16 cellular contexts compared by ENCODE assay signal in the genomic region with DNA sequence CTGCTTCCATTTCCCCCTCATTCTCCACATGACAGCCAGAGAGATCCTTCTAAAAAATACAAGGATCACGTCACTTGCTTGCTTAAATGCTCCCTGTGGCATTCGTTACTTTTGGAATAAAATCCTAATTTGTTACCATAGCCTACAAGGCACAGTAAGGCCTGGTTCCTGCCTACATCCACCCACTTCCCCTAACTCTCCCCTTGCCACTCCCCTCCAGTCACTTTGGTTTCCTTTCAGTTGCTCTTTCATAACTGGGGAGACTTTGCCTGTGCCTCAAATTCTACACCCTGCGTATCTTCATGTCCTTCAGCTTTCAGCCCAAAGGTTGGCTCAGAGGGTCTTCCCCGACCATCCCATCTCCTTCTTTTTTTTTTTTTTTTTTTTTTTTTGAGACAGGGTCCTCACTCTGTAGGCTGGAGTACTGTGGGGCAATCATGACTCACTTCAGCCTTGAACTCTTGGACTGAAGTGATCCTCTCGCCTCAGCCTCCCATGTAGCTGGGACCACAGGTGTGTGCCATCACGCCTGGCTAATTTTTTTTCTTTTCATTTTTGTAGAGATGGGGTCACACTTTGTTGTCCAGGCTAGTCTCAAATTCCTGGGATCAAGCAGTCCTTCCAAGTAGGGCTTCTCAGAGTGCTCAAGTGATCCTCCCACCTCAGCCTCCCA. TPM values are rescaled to one million over a fixed set of nuclear protein-coding genes. Genes with fewer than 3 reads are reported as not detected.
DNase-seq lines count a peak whose midpoint lies in the region; ATAC-seq and TF ChIP-seq lines count a peak whose summit lies in the region.
"Had no signal": no experiment of that assay in that cellular context is flagged by ENCODE, and none has a peak within 500 bp of the region (broad histone marks: within the 10 kb centered on the region; RNA-seq: fewer than 3 reads in every experiment).

No MANE protein-coding gene starts in this region.

- peak overlapping the region in 3 of 6 donors; percentile 59 to 76 (median 72) for H3K27ac Mint-ChIP-seq in naive B cell
- H3K27ac Mint-ChIP-seq: WTC11 had no signal

- H3K4me1 Mint-ChIP-seq in naive B cell, result peaks cover 5 to 36% (median 32%) of the 10 kb centered on the region in 3 donors
- H3K4me1 Mint-ChIP-seq: WTC11 had no signal

- ATAC-seq in naive B cell (ENCODE audit: low read depth in 2 of 2) (peak; percentile 25 to 67), HG03521 (IDR thresholded peaks at IDR 0.05; ENCODE audit: unreplicated experiment) (no peak), HG02981 (IDR thresholded peaks at IDR 0.05; ENCODE audit: unreplicated experiment) (no peak)
- ATAC-seq: Panc1, sciatic nerve, WTC11 had no signal

- H3K4me3 Mint-ChIP-seq in naive B cell, result peak overlapping the region in 4 of 8 donors; percentile 32 to 71 (median 42)
- H3K4me3 Mint-ChIP-seq: WTC11 had no signal

- H3K9me3 ChIP-seq in BE2C, result no peaks in the 10 kb centered on the region
- H3K9me3 ChIP-seq: colonic mucosa had no signal

- no peaks in the 10 kb centered on the region for H3K9me3 Mint-ChIP-seq in naive B cell
- H3K9me3 Mint-ChIP-seq: WTC11 had no signal

- H3K27me3 ChIP-seq in BE2C, result no peaks in the 10 kb centered on the region
- H3K27me3 ChIP-seq: colonic mucosa had no signal

- H3K27me3 Mint-ChIP-seq in naive B cell, result peaks cover 0 to 8% (median 5%) of the 10 kb centered on the region in 3 donors

- H3K4me1 ChIP-seq in BE2C, result peaks cover 1% of the 10 kb centered on the region
- H3K4me1 ChIP-seq: colonic mucosa had no signal

- H3K36me3 ChIP-seq in BE2C, result no peaks in the 10 kb centered on the region
- H3K36me3 ChIP-seq: colonic mucosa had no signal

- TF ChIP-seq CTCF in GM20000 (IDR thresholded peaks at IDR 0.05; ENCODE audit: extremely low read depth, missing control alignments), result no peak
- TF ChIP-seq CTCF in BE2C (IDR thresholded peaks at IDR 0.05; ENCODE audit: low read depth, low read length), result no peak

- H3K4me3 ChIP-seq in BE2C (ENCODE audit: low read depth, low read length), result no peak overlapping the region
- H3K4me3 ChIP-seq: colonic mucosa had no signal

- DNase-seq in GF-D8 (lab: John Stamatoyannopoulos, UW), result peak; percentile 79
- DNase-seq in GM20000 (ENCODE audit: low spot score), result peak; percentile 51
- DNase-seq in SIG-M5 (lab: John Stamatoyannopoulos, UW), result peak; percentile 23
- peak; percentile 28 for DNase-seq in naive B cell
- no peak for DNase-seq in BE2C
- DNase-seq: C1 segment of cervical spinal cord, colonic mucosa, NCI-H1092, NCI-H2107, NCI-H524 treated with DMSO at 0.1 percent for 48 hours, occipital lobe had no signal

- no peaks in the 10 kb centered on the region for H3K36me3 Mint-ChIP-seq in naive B cell
- H3K36me3 Mint-ChIP-seq: WTC11 had no signal

RNA-seq across cellular contexts. Expression of gene ID1, which starts 12.5 kb away (rescaled TPM):
- polyA plus RNA-seq in naive B cell (ENCODE audit: low read depth in 6 of 6), result 1 to 10 TPM in 2 of 6 donors, under 1 TPM in 2, not detected in 2; 0.86 to 2.0 (median 1.1) TPM
- 40.6 TPM for polyA plus RNA-seq in BE2C (2012; ENCODE audit: insufficient read depth, insufficient read length, low read depth)

RNA-seq across cellular contexts. Expression of gene COX4I2, which starts 20.1 kb away (rescaled TPM):
- polyA plus RNA-seq in naive B cell (ENCODE audit: low read depth in 6 of 6), result 1 to 10 TPM in 3 of 6 donors, under 1 TPM in 1, not detected in 2; 0.64 to 2.8 (median 1.4) TPM
- polyA plus RNA-seq in BE2C (2012; ENCODE audit: insufficient read depth, insufficient read length, low read depth), result 4.2 TPM

Comparison
In these comparisons a context has a peak if more than half of its experiments do, and no peak if none do; other contexts are left out.
1. ATAC-seq: peak in naive B cell (2 of 2); none in HG03521 (single experiment) and HG02981 (single experiment).